Comparison of ENCODE assay signal across 28 cellular contexts in genomic region chrX:2672084-2672483, GRCh38.
"Had no signal": no experiment of that assay in that cellular context is flagged by ENCODE, and none has a peak within 500 bp of the region (broad histone marks: within the 10 kb centered on the region; RNA-seq: fewer than 3 reads in every experiment).

No MANE protein-coding gene starts in this region.

- H3K27me3 Mint-ChIP-seq: naive B cell; natural killer cell treated with Interleukin-12 subunit alpha and Interleukin-12 subunit beta and Interleukin-15 and Interleukin-18, amount 100 ng/mL, for 72 hours; stimulated activated memory B cell treated with anti-CD40 and anti-IgM and Interleukin-4, amounts not matched to agents 10 μg/mL and 1 μg/mL and 100 μg/mL, for 72 hours; stimulated activated naive CD8-positive, alpha-beta T cell treated with anti-CD3 and anti-CD28 coated beads, Interleukin-15, amount 100 ng/mL, for 72 hours; type B pancreatic cell had no signal

- H3K4me3 Mint-ChIP-seq: naive B cell; naive thymus-derived CD8-positive, alpha-beta T cell; natural killer cell treated with Interleukin-12 subunit alpha and Interleukin-12 subunit beta and Interleukin-15 and Interleukin-18, amount 100 ng/mL, for 72 hours; nephron progenitor cell; neural progenitor cell; stimulated activated memory B cell treated with anti-CD40 and anti-IgM and Interleukin-4, amounts not matched to agents 10 μg/mL and 1 μg/mL and 100 μg/mL, for 72 hours; stimulated activated naive CD8-positive, alpha-beta T cell treated with anti-CD3 and anti-CD28 coated beads, Interleukin-15, amount 100 ng/mL, for 72 hours; type B pancreatic cell had no signal

- H3K4me1 Mint-ChIP-seq: naive B cell; naive thymus-derived CD8-positive, alpha-beta T cell; nephron progenitor cell; neural progenitor cell; stimulated activated memory B cell treated with anti-CD40 and anti-IgM and Interleukin-4, amounts not matched to agents 10 μg/mL and 1 μg/mL and 100 μg/mL, for 72 hours; stimulated activated naive CD8-positive, alpha-beta T cell treated with anti-CD3 and anti-CD28 coated beads, Interleukin-15, amount 100 ng/mL, for 72 hours had no signal

- H3K36me3 Mint-ChIP-seq: naive thymus-derived CD8-positive, alpha-beta T cell; natural killer cell treated with Interleukin-12 subunit alpha and Interleukin-12 subunit beta and Interleukin-15 and Interleukin-18, amount 100 ng/mL, for 72 hours; neural progenitor cell; type B pancreatic cell had no signal

- DNase-seq: naive B cell; naive thymus-derived CD8-positive, alpha-beta T cell; nephron progenitor cell; occipital lobe; ovary; posterior cingulate gyrus; psoas muscle; right cardiac atrium; right lobe of liver; spleen; stimulated activated CD4-positive, alpha-beta T cell treated with anti-CD3 and anti-CD28 coated beads, Interleukin-12 subunit alpha, Interleukin-12 subunit beta, amount 100 ng/mL, for 4 hours; stimulated activated CD4-positive, alpha-beta T cell treated with anti-CD3 and anti-CD28 coated beads, Interleukin-1b, Interleukin-23, amount 100 ng/mL, for 48 hours; stimulated activated CD4-positive, alpha-beta T cell treated with anti-CD3 and anti-CD28 coated beads, Interleukin-4, amount 100 ng/mL, for 1 hour; stimulated activated CD4-positive, alpha-beta T cell treated with anti-CD3 and anti-CD28 coated beads, Interleukin-4, amount 100 ng/mL, for 4 hours; stimulated activated CD8-positive, alpha-beta memory T cell treated with anti-CD3 and anti-CD28 coated beads, Interleukin-4, amount 100 ng/mL, for 48 hours; stimulated activated naive CD4-positive, alpha-beta T cell; stimulated activated naive CD8-positive, alpha-beta T cell treated with anti-CD3 and anti-CD28 coated beads, Interleukin-15, amount 100 ng/mL, for 72 hours; stimulated activated naive CD8-positive, alpha-beta T cell treated with anti-CD3 and anti-CD28 coated beads, Interleukin-15, Interleukin-2, amounts not matched to agents 100 U/mL and 50 U/mL, for 24 hours; substantia nigra; testis; tibial artery; transverse colon; upper lobe of right lung; uterus had no signal

- H3K9me3 Mint-ChIP-seq: natural killer cell treated with Interleukin-12 subunit alpha and Interleukin-12 subunit beta and Interleukin-15 and Interleukin-18, amount 100 ng/mL, for 72 hours; neural progenitor cell; stimulated activated naive CD8-positive, alpha-beta T cell treated with anti-CD3 and anti-CD28 coated beads, Interleukin-15, amount 100 ng/mL, for 72 hours had no signal

- H3K27ac Mint-ChIP-seq: naive thymus-derived CD8-positive, alpha-beta T cell; natural killer cell treated with Interleukin-12 subunit alpha and Interleukin-12 subunit beta and Interleukin-15 and Interleukin-18, amount 100 ng/mL, for 72 hours; nephron progenitor cell; neural progenitor cell; stimulated activated memory B cell treated with anti-CD40 and anti-IgM and Interleukin-4, amounts not matched to agents 10 μg/mL and 1 μg/mL and 100 μg/mL, for 72 hours; type B pancreatic cell had no signal
